In the genomic region with DNA sequence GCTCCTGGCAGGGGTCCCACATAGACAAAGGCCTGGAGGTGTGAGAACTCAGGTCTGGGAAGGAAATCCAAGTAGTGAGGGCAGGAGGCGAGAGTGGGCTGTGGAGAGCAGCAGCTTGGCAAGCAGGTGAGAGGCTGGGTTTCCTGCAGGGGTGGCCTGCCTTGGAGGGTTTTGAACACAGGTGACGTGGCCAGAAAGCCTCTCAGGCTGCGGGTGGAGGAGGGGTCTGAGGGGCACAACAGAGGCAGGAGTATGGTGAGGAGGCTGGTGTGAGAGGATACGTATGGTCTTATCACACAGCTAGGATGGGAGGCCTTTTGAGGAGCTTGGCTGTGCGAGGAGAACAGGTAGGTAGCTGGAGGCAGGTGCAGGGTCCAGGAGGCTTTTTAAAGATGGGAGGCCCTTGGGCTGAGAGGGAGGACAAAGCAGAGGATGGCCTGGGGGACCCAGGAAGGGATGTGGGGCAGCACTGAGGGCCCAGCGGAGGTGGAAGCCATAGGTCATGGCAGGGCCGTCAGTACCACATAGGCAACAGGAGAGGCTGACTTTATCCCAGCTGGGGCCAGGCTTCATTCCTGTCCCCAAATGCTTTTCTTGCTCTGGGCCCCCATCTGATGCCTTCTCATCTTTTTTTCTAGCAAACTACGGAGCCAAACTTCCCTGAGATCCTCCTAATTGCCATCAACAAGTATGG, we compare ENCODE assay signal across 18 cellular contexts.
"Had no signal": no experiment of that assay in that cellular context is flagged by ENCODE, and none has a peak within 500 bp of the region (broad histone marks: within the 10 kb centered on the region; RNA-seq: fewer than 3 reads in every experiment).

No MANE protein-coding gene starts in this region.

- ATAC-seq: activated T-helper 17 cell treated with anti-CD3 and anti-CD28 coated beads, Interleukin-2, amount 50 U/mL, for 72 hours; body of pancreas; heart right ventricle; left ventricle myocardium superior; mucosa of descending colon had no signal

- H3K36me3 ChIP-seq: heart right ventricle, neutrophil had no signal

- H3K9me3 ChIP-seq: body of pancreas, mucosa of descending colon, neutrophil, tibial nerve had no signal

- H3K4me3 ChIP-seq: body of pancreas, heart right ventricle, mucosa of descending colon, SK-N-MC, tibial nerve had no signal

- FAIRE-seq: colon, frontal cortex had no signal

- DNase-seq: activated CD4-positive, alpha-beta T cell treated with anti-CD3 and anti-CD28 coated beads, Interleukin-2, amount 50 U/mL, for 1 hour; activated naive CD4-positive, alpha-beta T cell; caudate nucleus; heart right ventricle; immature natural killer cell; left ventricle myocardium superior; mucosa of descending colon; naive B cell; stimulated activated CD4-positive, alpha-beta T cell treated with anti-CD3 and anti-CD28 coated beads, Interleukin-12 subunit alpha, Interleukin-12 subunit beta, amount 100 ng/mL, for 4 hours; stimulated activated CD4-positive, alpha-beta T cell treated with anti-CD3 and anti-CD28 coated beads, Interleukin-1b, Interleukin-23, amount 100 ng/mL, for 48 hours had no signal

- H3K4me3 Mint-ChIP-seq: activated T-helper 17 cell treated with anti-CD3 and anti-CD28 coated beads, Interleukin-2, amount 50 U/mL, for 72 hours; immature natural killer cell; naive B cell; stimulated activated naive CD8-positive, alpha-beta T cell treated with anti-CD3 and anti-CD28 coated beads, Interleukin-15, Interleukin-2, amounts not matched to agents 100 ng/mL and 50 ng/mL, for 24 hours had no signal

- H3K27me3 ChIP-seq: body of pancreas, heart right ventricle, neutrophil, tibial nerve had no signal

- H3K9me3 Mint-ChIP-seq: activated T-helper 17 cell treated with anti-CD3 and anti-CD28 coated beads, Interleukin-2, amount 50 U/mL, for 72 hours; immature natural killer cell; naive B cell; stimulated activated naive CD8-positive, alpha-beta T cell treated with anti-CD3 and anti-CD28 coated beads, Interleukin-15, Interleukin-2, amounts not matched to agents 100 ng/mL and 50 ng/mL, for 24 hours had no signal

- H3K27ac ChIP-seq: body of pancreas, heart right ventricle, neutrophil, SK-N-MC, tibial nerve had no signal

- H3K27ac Mint-ChIP-seq: activated T-helper 17 cell treated with anti-CD3 and anti-CD28 coated beads, Interleukin-2, amount 50 U/mL, for 72 hours; naive B cell; stimulated activated naive CD8-positive, alpha-beta T cell treated with anti-CD3 and anti-CD28 coated beads, Interleukin-15, Interleukin-2, amounts not matched to agents 100 ng/mL and 50 ng/mL, for 24 hours had no signal

- H3K4me1 Mint-ChIP-seq: activated T-helper 17 cell treated with anti-CD3 and anti-CD28 coated beads, Interleukin-2, amount 50 U/mL, for 72 hours; immature natural killer cell; naive B cell had no signal

- H3K27me3 Mint-ChIP-seq: activated T-helper 17 cell treated with anti-CD3 and anti-CD28 coated beads, Interleukin-2, amount 50 U/mL, for 72 hours; stimulated activated naive CD8-positive, alpha-beta T cell treated with anti-CD3 and anti-CD28 coated beads, Interleukin-15, Interleukin-2, amounts not matched to agents 100 ng/mL and 50 ng/mL, for 24 hours had no signal

- H3K36me3 Mint-ChIP-seq: immature natural killer cell, naive B cell had no signal
